In the genomic region with DNA sequence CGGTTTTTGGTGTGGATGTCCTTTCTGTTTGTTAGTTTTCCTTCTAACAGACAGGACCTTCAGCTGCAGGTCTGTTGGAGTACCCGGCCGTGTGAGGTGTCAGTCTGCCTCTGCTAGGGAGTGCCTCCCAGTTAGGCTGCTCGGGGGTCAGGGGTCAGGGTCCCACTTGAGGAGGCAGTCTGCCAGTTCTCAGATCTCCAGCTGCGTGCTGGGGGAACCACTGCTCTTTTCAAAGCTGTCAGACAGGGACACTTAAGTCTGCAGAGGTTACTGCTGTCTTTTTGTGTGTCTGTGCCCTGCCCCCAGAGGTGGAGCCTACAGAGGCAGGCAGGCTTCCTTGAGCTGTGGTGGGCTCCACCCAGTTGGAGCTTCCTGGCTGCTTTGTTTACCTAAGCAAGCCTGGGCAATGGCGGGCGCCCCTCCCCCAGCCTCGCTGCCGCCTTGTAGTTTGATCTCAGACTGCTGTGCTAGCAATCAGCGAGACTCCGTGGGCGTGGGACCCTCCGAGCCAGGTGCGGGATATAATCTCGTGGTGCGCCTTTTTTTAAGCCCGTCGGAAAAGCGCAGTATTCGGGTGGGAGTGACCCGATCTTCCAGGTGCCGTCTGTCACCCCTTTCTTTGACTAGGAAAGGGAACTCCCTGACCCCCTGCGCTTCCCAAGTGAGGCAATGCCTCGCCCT, we compare ENCODE assay signal across 4 cellular contexts. TPM values are rescaled to one million over a fixed set of nuclear protein-coding genes. Genes with fewer than 3 reads are reported as not detected.
"Had no signal": no experiment of that assay in that cellular context is flagged by ENCODE, and none has a peak within 500 bp of the region (broad histone marks: within the 10 kb centered on the region; RNA-seq: fewer than 3 reads in every experiment).

No MANE protein-coding gene starts in this region.

RNA-seq across cellular contexts. Expression of gene FOXD4L1, which starts 21.6 kb away (rescaled TPM):
- total RNA-seq: astrocyte, cardiac septum, endothelial cell of umbilical vein had no signal
- polyA plus RNA-seq: fibroblast of lung had no signal
